Comparison of ENCODE assay signal across 18 cellular contexts in genomic region chr2:240797914-240798313, GRCh38. TPM values are rescaled to one million over a fixed set of nuclear protein-coding genes. Genes with fewer than 3 reads are reported as not detected.
A peak's percentile ranks its signal among the peaks of the same experiment; 100 is the strongest.
DNase-seq lines count a peak whose midpoint lies in the region; ATAC-seq, FAIRE-seq and TF ChIP-seq lines count a peak whose summit lies in the region.
"Had no signal": no experiment of that assay in that cellular context is flagged by ENCODE, and none has a peak within 500 bp of the region (broad histone marks: within the 10 kb centered on the region; RNA-seq: fewer than 3 reads in every experiment).

No MANE protein-coding gene starts in this region.

- DNase-seq in Right ventricle myocardium inferior (ENCODE audit: missing footprints), result peak; percentile 23
- no peak for DNase-seq in left cardiac atrium
- no peak for DNase-seq in WTC11 (ENCODE audit: low spot score)
- DNase-seq in left ventricle myocardium superior, result peak; percentile 16
- peak; percentile 49 for DNase-seq in posterior vena cava (ENCODE audit: low spot score)
- no peak for DNase-seq in frontal cortex (ENCODE audit: low spot score in 2 of 2)
- no peak for DNase-seq in NCI-H1694 (lab: John Stamatoyannopoulos, UW)
- DNase-seq: EL, IMR-90, Karpas-422, MG63, NCI-H1092 treated with DMSO at 0.1 percent for 48 hours, NCI-H2107, NCI-H2227 treated with DMSO at 0.1 percent for 48 hours, NCI-H524 treated with DMSO at 0.1 percent for 48 hours had no signal

- no peak for FAIRE-seq in frontal cortex (lab: Jason Lieb, UNC)
- FAIRE-seq: H54 had no signal

- intact Hi-C loops in Right ventricle myocardium inferior (cut with DNase I), result no loop called here
- intact Hi-C loops in left cardiac atrium (cut with DNase I), result no loop called here
- intact Hi-C loops in left ventricle myocardium superior (cut with micrococcal nuclease), result no loop called here
- intact Hi-C loops in posterior vena cava (cut with DNase I), result no loop called here

- no peaks in the 10 kb centered on the region for H3K27me3 Mint-ChIP-seq in WTC11 (ENCODE audit: low read depth)

- H3K36me3 Mint-ChIP-seq in WTC11, result peaks cover 32% of the 10 kb centered on the region

- TF ChIP-seq CTCF in WTC11 (IDR thresholded peaks at IDR 0.05), result no peak

- POLR2A ChIA-PET in WTC11 (lab: Charles Lee), result no interaction called here

- H3K27ac Mint-ChIP-seq in WTC11, result peak overlapping the region; percentile 45

- H3K4me3 Mint-ChIP-seq in WTC11, result no peak overlapping the region

- no peaks in the 10 kb centered on the region for H3K9me3 Mint-ChIP-seq in WTC11

- peaks cover 25% of the 10 kb centered on the region for H3K4me1 Mint-ChIP-seq in WTC11

- CTCF ChIA-PET in WTC11 (lab: Charles Lee), result no interaction called here

- ATAC-seq in Right ventricle myocardium inferior (no peak), left cardiac atrium (no peak), WTC11 (no peak), left ventricle myocardium superior (no peak), HG03469 (IDR thresholded peaks at IDR 0.05; ENCODE audit: unreplicated experiment) (no peak)

TF ChIP-seq in WTC11, 78 proteins besides CTCF, POLR2A, EP300 and RAD21:
- TF ChIP-seq, protein P1, sequence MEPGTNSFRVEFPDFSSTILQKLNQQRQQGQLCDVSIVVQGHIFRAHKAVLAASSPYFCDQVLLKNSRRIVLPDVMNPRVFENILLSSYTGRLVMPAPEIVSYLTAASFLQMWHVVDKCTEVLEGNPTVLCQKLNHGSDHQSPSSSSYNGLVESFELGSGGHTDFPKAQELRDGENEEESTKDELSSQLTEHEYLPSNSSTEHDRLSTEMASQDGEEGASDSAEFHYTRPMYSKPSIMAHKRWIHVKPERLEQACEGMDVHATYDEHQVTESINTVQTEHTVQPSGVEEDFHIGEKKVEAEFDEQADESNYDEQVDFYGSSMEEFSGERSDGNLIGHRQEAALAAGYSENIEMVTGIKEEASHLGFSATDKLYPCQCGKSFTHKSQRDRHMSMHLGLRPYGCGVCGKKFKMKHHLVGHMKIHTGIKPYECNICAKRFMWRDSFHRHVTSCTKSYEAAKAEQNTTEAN (CRISPR knock-in tag; IDR thresholded peaks at IDR 0.05), result no peak
- TF ChIP-seq, protein P2, sequence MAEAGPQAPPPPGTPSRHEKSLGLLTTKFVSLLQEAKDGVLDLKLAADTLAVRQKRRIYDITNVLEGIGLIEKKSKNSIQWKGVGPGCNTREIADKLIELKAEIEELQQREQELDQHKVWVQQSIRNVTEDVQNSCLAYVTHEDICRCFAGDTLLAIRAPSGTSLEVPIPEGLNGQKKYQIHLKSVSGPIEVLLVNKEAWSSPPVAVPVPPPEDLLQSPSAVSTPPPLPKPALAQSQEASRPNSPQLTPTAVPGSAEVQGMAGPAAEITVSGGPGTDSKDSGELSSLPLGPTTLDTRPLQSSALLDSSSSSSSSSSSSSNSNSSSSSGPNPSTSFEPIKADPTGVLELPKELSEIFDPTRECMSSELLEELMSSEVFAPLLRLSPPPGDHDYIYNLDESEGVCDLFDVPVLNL (CRISPR knock-in tag; IDR thresholded peaks at IDR 0.05; ENCODE audit: borderline replicate concordance, low read depth), result no peak

RNA-seq across cellular contexts. Expression of gene KIF1A, which starts 22.1 kb away (rescaled TPM):
- 1.5 TPM for total RNA-seq in Right ventricle myocardium inferior
- 10 to 100 TPM; 27.4 to 51.5 TPM for total RNA-seq in left cardiac atrium
- 218 to 279 TPM (median 222 TPM) in 3 replicates for total RNA-seq in WTC11 (2021)
- 1.6 TPM for total RNA-seq in left ventricle myocardium superior
- under 1 TPM; 0.37 to 0.57 TPM for total RNA-seq in posterior vena cava
- total RNA-seq in frontal cortex, result 146 TPM
- total RNA-seq: HT-29 had no signal

Comparison
In these comparisons a context has a peak if more than half of its experiments do, and no peak if none do; other contexts are left out.
1. DNase-seq: peak in Right ventricle myocardium inferior (single experiment), left ventricle myocardium superior (single experiment) and posterior vena cava (single experiment); none in left cardiac atrium (single experiment), WTC11 (single experiment), frontal cortex (0 of 2) and NCI-H1694 (single experiment).
2. RNA of gene KIF1A, which starts 22.1 kb away (total RNA-seq): 218 to 279 TPM in WTC11, 146 TPM in frontal cortex (single experiment) and 27.4 to 51.5 TPM in left cardiac atrium; 1.6 TPM in left ventricle myocardium superior (single experiment), 1.5 TPM in Right ventricle myocardium inferior (single experiment) and 0.37 to 0.57 TPM in posterior vena cava; every median in the first group is over 10 times any median in the second.